8 cellular contexts compared by ENCODE assay signal in the genomic region with DNA sequence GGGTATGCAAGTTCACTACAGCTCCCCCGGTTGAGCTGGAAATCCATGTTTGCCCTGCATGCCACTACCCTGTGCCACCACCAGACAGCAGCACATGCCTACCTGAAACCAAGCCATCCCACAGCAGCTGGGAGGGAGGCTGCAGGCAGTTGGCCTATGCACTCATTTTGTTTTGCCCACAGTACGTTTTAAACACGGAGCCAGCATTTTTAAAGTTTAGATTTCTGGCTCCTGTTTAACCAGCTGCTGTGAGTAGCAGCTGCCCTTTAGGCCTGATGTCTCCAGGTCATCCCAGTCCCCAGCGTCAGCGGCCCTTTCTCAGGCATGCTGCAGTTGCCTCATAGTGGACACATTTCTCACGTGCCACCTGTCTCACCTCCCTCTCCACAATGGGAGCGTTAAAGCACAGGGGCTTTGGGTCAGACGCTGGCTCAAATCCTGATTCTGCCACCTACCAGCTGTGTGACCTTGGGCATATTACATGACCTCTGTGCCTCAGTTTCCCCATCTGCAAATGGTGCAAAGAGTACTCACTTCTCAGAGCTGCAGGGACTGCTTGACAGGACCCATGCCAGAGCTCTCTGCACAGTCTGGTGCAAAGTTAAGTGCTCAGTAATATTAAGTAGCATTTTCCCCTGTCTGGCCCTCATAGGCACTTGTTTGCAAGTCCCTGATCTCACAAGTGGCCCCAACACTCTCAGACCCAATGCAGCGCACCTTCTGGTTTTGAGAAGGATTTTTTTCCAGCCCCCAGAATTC. TPM values are rescaled to one million over a fixed set of nuclear protein-coding genes. Genes with fewer than 3 reads are reported as not detected.
DNase-seq lines count a peak whose midpoint lies in the region; ATAC-seq and TF ChIP-seq lines count a peak whose summit lies in the region.

No MANE protein-coding gene starts in this region.

- H3K27ac ChIP-seq in HL-60 (replicated peaks) (no peak overlapping the region), esophagus muscularis mucosa (replicated peaks in 1 of 4) (peak overlapping the region; percentile 9 to 50 (median 15)), temporal lobe (ENCODE audit: low read depth, low read length) (peak overlapping the region; percentile 54)

- DNase-seq in COR-L47 (lab: John Stamatoyannopoulos, UW) (peak; percentile 59), HL-60 (ENCODE audit: low read depth in 1 of 2, low spot score in 1 of 2) (peak in 1 of 2 experiments; percentile 75), NOMO-1 treated with dmso at 0.1 percent for 144 hours (lab: John Stamatoyannopoulos, UW; ENCODE audit: unreplicated experiment) (peak; percentile 48), activated T-cell treated with anti-CD3 and anti-CD28 coated beads for 24 hours (ENCODE audit: low read depth) (peak; percentile 42), esophagus muscularis mucosa (ENCODE audit: extremely low spot score) (no peak)
- DNase-seq in natural killer cell treated with Interleukin-12 subunit alpha and Interleukin-12 subunit beta and Interleukin-15 and Interleukin-18, amount 100 ng/mL, for 72 hours (ENCODE audit: low spot score): no peak

- peak; percentile 98 for TF ChIP-seq CTCF in HL-60 (IDR thresholded peaks at IDR 0.05; ENCODE audit: insufficient read depth, low read length)
- peak; percentile 81 to 97 (median 96) for TF ChIP-seq CTCF in esophagus muscularis mucosa (IDR thresholded peaks at IDR 0.05)

- ATAC-seq in natural killer cell treated with Interleukin-12 subunit alpha and Interleukin-12 subunit beta and Interleukin-15 and Interleukin-18, amount 100 ng/mL, for 72 hours: peak; percentile 59 to 74
- ATAC-seq in HG02973 (IDR thresholded peaks at IDR 0.05; ENCODE audit: unreplicated experiment): no peak

- peak overlapping the region in 1 of 2 donors; percentile 33 for H3K27ac Mint-ChIP-seq in natural killer cell treated with Interleukin-12 subunit alpha and Interleukin-12 subunit beta and Interleukin-15 and Interleukin-18, amount 100 ng/mL, for 72 hours

- TF ChIP-seq POLR2A in esophagus muscularis mucosa (IDR thresholded peaks at IDR 0.05; ENCODE audit: low read depth): no peak

- no peaks in the 10 kb centered on the region for H3K9me3 Mint-ChIP-seq in natural killer cell treated with Interleukin-12 subunit alpha and Interleukin-12 subunit beta and Interleukin-15 and Interleukin-18, amount 100 ng/mL, for 72 hours

- intact Hi-C loops in esophagus muscularis mucosa (cut with DNase I): loop anchor here (2.0 kb wide), 1 partner anchor 48 kb away; no protein-coding TSS in a partner anchor

- no peaks in the 10 kb centered on the region for H3K9me3 ChIP-seq in esophagus muscularis mucosa

- peaks cover 4 to 6% of the 10 kb centered on the region in 2 donors for H3K4me1 Mint-ChIP-seq in natural killer cell treated with Interleukin-12 subunit alpha and Interleukin-12 subunit beta and Interleukin-15 and Interleukin-18, amount 100 ng/mL, for 72 hours (ENCODE audit: low read depth in 2 of 2)

- no peak overlapping the region for H3K4me3 ChIP-seq in HL-60 (replicated peaks; ENCODE audit: insufficient read depth, low read length)
- H3K4me3 ChIP-seq in esophagus muscularis mucosa: no peak overlapping the region

- H3K27me3 ChIP-seq in HL-60 (ENCODE audit: insufficient read depth, poor library complexity, severe bottlenecking) (no peaks in the 10 kb centered on the region), esophagus muscularis mucosa (no peaks in the 10 kb centered on the region)

- no peak overlapping the region for H3K4me3 Mint-ChIP-seq in natural killer cell treated with Interleukin-12 subunit alpha and Interleukin-12 subunit beta and Interleukin-15 and Interleukin-18, amount 100 ng/mL, for 72 hours

- WGBS in esophagus muscularis mucosa: 52% methylated on average over 9 of the region's 9 CpGs

- no peaks in the 10 kb centered on the region for H3K27me3 Mint-ChIP-seq in natural killer cell treated with Interleukin-12 subunit alpha and Interleukin-12 subunit beta and Interleukin-15 and Interleukin-18, amount 100 ng/mL, for 72 hours

- peaks cover 10% of the 10 kb centered on the region for H3K36me3 Mint-ChIP-seq in natural killer cell treated with Interleukin-12 subunit alpha and Interleukin-12 subunit beta and Interleukin-15 and Interleukin-18, amount 100 ng/mL, for 72 hours

- H3K4me1 ChIP-seq in esophagus muscularis mucosa: peaks cover 11 to 17% (median 16%) of the 10 kb centered on the region in 4 donors

- H3K36me3 ChIP-seq in esophagus muscularis mucosa: peaks cover 18 to 35% (median 30%) of the 10 kb centered on the region in 4 donors

- no peak for TF ChIP-seq EP300 in esophagus muscularis mucosa (IDR thresholded peaks at IDR 0.05)

RNA-seq across cellular contexts. Expression of a gene that starts 8.2 kb away (rescaled TPM):
- total RNA-seq in esophagus muscularis mucosa (100 to 1,000 TPM in 1 of 4 donors, 10 to 100 TPM in 3; 66.8 to 104 (median 78.3) TPM), temporal lobe (38.4 TPM)
- total RNA-seq in natural killer cell treated with Interleukin-12 subunit alpha and Interleukin-12 subunit beta and Interleukin-15 and Interleukin-18, amount 100 ng/mL, for 72 hours: 100 to 1,000 TPM; 198 to 240 TPM

RNA-seq across cellular contexts. Expression of a gene that starts 32.4 kb away (rescaled TPM):
- 10 to 100 TPM; 22.2 to 50.3 (median 30.7) TPM for total RNA-seq in esophagus muscularis mucosa
- 10 to 100 TPM; 31.2 to 33.8 TPM for total RNA-seq in natural killer cell treated with Interleukin-12 subunit alpha and Interleukin-12 subunit beta and Interleukin-15 and Interleukin-18, amount 100 ng/mL, for 72 hours
- total RNA-seq in temporal lobe: 6.6 TPM

Comparison
In these comparisons a context has a peak if more than half of its experiments do, and no peak if none do; other contexts are left out.
1. DNase-seq: peak in COR-L47 (single experiment), NOMO-1 treated with dmso at 0.1 percent for 144 hours (single experiment) and activated T-cell treated with anti-CD3 and anti-CD28 coated beads for 24 hours (single experiment); none in esophagus muscularis mucosa (single experiment) and natural killer cell treated with Interleukin-12 subunit alpha and Interleukin-12 subunit beta and Interleukin-15 and Interleukin-18, amount 100 ng/mL, for 72 hours (single experiment).